ENCODE assay signal across 1 cellular context in the genomic region with DNA sequence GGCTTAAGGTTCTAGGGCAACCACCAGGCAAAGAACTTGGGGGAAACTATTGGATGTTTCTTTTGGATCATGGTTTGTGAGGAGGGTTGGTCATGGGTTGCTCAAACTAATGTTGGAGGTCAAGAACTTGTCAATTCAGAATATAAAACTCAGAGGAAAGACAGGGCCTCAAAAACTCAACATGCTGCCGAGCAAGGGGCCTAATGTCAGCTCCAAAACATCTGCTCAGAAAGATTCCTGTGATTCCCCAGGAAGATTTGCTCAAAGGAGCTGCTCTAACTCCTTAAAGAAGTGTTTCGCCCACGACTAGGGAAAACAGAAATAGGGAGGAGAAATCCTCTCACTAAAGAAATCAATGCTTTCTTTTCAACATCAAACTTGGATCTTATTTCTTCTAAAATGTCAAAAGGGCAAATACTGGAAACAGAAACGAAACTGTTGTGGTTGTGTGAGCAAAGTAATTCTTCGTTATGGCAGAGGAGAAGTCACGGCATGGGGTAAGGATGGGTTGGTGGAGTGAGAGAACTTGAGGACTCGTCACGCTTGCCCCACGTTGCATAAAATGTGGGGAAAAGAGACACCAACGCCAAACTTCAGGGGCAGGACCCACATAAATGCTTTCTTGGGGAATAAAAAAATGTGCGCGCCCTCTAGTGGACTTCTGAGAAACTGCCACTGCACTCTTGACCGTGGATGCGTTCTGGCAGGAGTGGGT.
A peak's percentile ranks its signal among the peaks of the same experiment; 100 is the strongest.
TF ChIP-seq lines count a peak whose summit lies in the region.

No MANE protein-coding gene starts in this region.

TF ChIP-seq in GM12878, 131 proteins besides CTCF, POLR2A, EP300 and RAD21 (continued from another document):
- 0 out of 2 replicates have a peak, but pooled peaks have one; percentile 50 for TF ChIP-seq SMAD5 (IDR thresholded peaks at IDR 0.05; ENCODE audit: low read depth)
- no peak for TF ChIP-seq ZNF207 (IDR thresholded peaks at IDR 0.05; ENCODE audit: borderline replicate concordance)
- peak; percentile 63; the same call in 1 of the 2 replicates for TF ChIP-seq CHD2 (IDR thresholded peaks at IDR 0.05; ENCODE audit: borderline replicate concordance, low read depth, low read length)
- peak; percentile 73 for TF ChIP-seq CREB1 (IDR thresholded peaks at IDR 0.05; ENCODE audit: low read depth)
- no peak for TF ChIP-seq SRF (IDR thresholded peaks at IDR 0.05; ENCODE audit: low read depth in 2 of 2, low read length in 2 of 2)
- peak; percentile 79 for TF ChIP-seq CBFB (IDR thresholded peaks at IDR 0.05; ENCODE audit: low read depth)
- no peak; the same call in 1 of the 2 replicates for TF ChIP-seq YY1 (IDR thresholded peaks at IDR 0.05; ENCODE audit: low read depth, low read length)
- peak; percentile 92 for TF ChIP-seq MEF2A (IDR thresholded peaks at IDR 0.05; ENCODE audit: insufficient read depth, low read depth, low read length)
- no peak for TF ChIP-seq ZZZ3 (IDR thresholded peaks at IDR 0.05; ENCODE audit: control insufficient read depth, insufficient read length, low read depth)
- peak; percentile 67 to 75 for TF ChIP-seq BHLHE40 (IDR thresholded peaks at IDR 0.05; ENCODE audit: borderline replicate concordance in 1 of 2, low read depth in 2 of 2, low read length in 1 of 2)
- TF ChIP-seq HDAC6 (IDR thresholded peaks at IDR 0.05; ENCODE audit: unreplicated experiment) = no peak
- TF ChIP-seq, protein P1, sequence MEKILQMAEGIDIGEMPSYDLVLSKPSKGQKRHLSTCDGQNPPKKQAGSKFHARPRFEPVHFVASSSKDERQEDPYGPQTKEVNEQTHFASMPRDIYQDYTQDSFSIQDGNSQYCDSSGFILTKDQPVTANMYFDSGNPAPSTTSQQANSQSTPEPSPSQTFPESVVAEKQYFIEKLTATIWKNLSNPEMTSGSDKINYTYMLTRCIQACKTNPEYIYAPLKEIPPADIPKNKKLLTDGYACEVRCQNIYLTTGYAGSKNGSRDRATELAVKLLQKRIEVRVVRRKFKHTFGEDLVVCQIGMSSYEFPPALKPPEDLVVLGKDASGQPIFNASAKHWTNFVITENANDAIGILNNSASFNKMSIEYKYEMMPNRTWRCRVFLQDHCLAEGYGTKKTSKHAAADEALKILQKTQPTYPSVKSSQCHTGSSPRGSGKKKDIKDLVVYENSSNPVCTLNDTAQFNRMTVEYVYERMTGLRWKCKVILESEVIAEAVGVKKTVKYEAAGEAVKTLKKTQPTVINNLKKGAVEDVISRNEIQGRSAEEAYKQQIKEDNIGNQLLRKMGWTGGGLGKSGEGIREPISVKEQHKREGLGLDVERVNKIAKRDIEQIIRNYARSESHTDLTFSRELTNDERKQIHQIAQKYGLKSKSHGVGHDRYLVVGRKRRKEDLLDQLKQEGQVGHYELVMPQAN (conservative IDR thresholded peaks at IDR 0.05) = no peak
- TF ChIP-seq LARP7 (IDR thresholded peaks at IDR 0.05) = no peak
- peak; percentile 92 for TF ChIP-seq CREM (IDR thresholded peaks at IDR 0.05; ENCODE audit: low read depth)
- TF ChIP-seq MYC (IDR thresholded peaks at IDR 0.05; ENCODE audit: insufficient read depth, insufficient read length, insufficient replicate concordance, low read length, severe bottlenecking) = no peak
- no peak for TF ChIP-seq STAT1 (conservative IDR thresholded peaks at IDR 0.05)
- TF ChIP-seq, protein P2, sequence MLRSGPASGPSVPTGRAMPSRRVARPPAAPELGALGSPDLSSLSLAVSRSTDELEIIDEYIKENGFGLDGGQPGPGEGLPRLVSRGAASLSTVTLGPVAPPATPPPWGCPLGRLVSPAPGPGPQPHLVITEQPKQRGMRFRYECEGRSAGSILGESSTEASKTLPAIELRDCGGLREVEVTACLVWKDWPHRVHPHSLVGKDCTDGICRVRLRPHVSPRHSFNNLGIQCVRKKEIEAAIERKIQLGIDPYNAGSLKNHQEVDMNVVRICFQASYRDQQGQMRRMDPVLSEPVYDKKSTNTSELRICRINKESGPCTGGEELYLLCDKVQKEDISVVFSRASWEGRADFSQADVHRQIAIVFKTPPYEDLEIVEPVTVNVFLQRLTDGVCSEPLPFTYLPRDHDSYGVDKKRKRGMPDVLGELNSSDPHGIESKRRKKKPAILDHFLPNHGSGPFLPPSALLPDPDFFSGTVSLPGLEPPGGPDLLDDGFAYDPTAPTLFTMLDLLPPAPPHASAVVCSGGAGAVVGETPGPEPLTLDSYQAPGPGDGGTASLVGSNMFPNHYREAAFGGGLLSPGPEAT (IDR thresholded peaks at IDR 0.05; ENCODE audit: low read depth) = peak; percentile 78
- TF ChIP-seq RBBP5 (conservative IDR thresholded peaks at IDR 0.05) = peak; percentile 55; the same call in 1 of the 2 replicates
- peak; percentile 78 for TF ChIP-seq IKZF1 (conservative IDR thresholded peaks at IDR 0.05)
- TF ChIP-seq, protein P3, sequence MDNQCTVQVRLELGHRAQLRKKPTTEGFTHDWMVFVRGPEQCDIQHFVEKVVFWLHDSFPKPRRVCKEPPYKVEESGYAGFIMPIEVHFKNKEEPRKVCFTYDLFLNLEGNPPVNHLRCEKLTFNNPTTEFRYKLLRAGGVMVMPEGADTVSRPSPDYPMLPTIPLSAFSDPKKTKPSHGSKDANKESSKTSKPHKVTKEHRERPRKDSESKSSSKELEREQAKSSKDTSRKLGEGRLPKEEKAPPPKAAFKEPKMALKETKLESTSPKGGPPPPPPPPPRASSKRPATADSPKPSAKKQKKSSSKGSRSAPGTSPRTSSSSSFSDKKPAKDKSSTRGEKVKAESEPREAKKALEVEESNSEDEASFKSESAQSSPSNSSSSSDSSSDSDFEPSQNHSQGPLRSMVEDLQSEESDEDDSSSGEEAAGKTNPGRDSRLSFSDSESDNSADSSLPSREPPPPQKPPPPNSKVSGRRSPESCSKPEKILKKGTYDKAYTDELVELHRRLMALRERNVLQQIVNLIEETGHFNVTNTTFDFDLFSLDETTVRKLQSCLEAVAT (IDR thresholded peaks at IDR 0.05) = no peak; the same call in 1 of the 2 replicates
- TF ChIP-seq HDGF (IDR thresholded peaks at IDR 0.05) = no peak
- TF ChIP-seq, protein P4, sequence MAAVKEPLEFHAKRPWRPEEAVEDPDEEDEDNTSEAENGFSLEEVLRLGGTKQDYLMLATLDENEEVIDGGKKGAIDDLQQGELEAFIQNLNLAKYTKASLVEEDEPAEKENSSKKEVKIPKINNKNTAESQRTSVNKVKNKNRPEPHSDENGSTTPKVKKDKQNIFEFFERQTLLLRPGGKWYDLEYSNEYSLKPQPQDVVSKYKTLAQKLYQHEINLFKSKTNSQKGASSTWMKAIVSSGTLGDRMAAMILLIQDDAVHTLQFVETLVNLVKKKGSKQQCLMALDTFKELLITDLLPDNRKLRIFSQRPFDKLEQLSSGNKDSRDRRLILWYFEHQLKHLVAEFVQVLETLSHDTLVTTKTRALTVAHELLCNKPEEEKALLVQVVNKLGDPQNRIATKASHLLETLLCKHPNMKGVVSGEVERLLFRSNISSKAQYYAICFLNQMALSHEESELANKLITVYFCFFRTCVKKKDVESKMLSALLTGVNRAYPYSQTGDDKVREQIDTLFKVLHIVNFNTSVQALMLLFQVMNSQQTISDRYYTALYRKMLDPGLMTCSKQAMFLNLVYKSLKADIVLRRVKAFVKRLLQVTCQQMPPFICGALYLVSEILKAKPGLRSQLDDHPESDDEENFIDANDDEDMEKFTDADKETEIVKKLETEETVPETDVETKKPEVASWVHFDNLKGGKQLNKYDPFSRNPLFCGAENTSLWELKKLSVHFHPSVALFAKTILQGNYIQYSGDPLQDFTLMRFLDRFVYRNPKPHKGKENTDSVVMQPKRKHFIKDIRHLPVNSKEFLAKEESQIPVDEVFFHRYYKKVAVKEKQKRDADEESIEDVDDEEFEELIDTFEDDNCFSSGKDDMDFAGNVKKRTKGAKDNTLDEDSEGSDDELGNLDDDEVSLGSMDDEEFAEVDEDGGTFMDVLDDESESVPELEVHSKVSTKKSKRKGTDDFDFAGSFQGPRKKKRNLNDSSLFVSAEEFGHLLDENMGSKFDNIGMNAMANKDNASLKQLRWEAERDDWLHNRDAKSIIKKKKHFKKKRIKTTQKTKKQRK (IDR thresholded peaks at IDR 0.05; ENCODE audit: low read depth, low read length) = no peak
- peak; percentile 48 for TF ChIP-seq MXI1 (IDR thresholded peaks at IDR 0.05; ENCODE audit: low read depth, low read length)
- peak; percentile 41; the same call in 1 of the 2 replicates for TF ChIP-seq ATF7 (IDR thresholded peaks at IDR 0.05; ENCODE audit: low read depth)
- TF ChIP-seq IKZF2 (IDR thresholded peaks at IDR 0.05) = peak; percentile 94 to 95
- TF ChIP-seq POLR2AphosphoS5 (IDR thresholded peaks at IDR 0.05; ENCODE audit: low read length) = no peak; the same call in none of the 2 replicates
- TF ChIP-seq, protein P5, sequence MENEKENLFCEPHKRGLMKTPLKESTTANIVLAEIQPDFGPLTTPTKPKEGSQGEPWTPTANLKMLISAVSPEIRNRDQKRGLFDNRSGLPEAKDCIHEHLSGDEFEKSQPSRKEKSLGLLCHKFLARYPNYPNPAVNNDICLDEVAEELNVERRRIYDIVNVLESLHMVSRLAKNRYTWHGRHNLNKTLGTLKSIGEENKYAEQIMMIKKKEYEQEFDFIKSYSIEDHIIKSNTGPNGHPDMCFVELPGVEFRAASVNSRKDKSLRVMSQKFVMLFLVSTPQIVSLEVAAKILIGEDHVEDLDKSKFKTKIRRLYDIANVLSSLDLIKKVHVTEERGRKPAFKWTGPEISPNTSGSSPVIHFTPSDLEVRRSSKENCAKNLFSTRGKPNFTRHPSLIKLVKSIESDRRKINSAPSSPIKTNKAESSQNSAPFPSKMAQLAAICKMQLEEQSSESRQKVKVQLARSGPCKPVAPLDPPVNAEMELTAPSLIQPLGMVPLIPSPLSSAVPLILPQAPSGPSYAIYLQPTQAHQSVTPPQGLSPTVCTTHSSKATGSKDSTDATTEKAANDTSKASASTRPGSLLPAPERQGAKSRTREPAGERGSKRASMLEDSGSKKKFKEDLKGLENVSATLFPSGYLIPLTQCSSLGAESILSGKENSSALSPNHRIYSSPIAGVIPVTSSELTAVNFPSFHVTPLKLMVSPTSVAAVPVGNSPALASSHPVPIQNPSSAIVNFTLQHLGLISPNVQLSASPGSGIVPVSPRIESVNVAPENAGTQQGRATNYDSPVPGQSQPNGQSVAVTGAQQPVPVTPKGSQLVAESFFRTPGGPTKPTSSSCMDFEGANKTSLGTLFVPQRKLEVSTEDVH (IDR thresholded peaks at IDR 0.05; ENCODE audit: low read depth, partially characterized antibody) = no peak
- TF ChIP-seq, protein P6, sequence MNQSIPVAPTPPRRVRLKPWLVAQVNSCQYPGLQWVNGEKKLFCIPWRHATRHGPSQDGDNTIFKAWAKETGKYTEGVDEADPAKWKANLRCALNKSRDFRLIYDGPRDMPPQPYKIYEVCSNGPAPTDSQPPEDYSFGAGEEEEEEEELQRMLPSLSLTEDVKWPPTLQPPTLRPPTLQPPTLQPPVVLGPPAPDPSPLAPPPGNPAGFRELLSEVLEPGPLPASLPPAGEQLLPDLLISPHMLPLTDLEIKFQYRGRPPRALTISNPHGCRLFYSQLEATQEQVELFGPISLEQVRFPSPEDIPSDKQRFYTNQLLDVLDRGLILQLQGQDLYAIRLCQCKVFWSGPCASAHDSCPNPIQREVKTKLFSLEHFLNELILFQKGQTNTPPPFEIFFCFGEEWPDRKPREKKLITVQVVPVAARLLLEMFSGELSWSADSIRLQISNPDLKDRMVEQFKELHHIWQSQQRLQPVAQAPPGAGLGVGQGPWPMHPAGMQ (IDR thresholded peaks at IDR 0.05; ENCODE audit: borderline replicate concordance) = no peak
- TF ChIP-seq SREBF2 (IDR thresholded peaks at IDR 0.05; ENCODE audit: low read length) = no peak
- TF ChIP-seq MTA3 (IDR thresholded peaks at IDR 0.05; ENCODE audit: borderline replicate concordance, low read length) = 0 out of 2 replicates have a peak, but pooled peaks have one; percentile 70
TF ChIP-seq in GM12878: peak in this region for 51.
